ENCODE assay signal across 1 cellular context in genomic region chr5:143057580-143057999, GRCh38.
TF ChIP-seq lines count a peak whose summit lies in the region.

No MANE protein-coding gene starts in this region.

TF ChIP-seq in GM12878, 131 proteins besides CTCF, POLR2A, EP300 and RAD21 (continued from another document and continues in another):
- no peak for TF ChIP-seq RAD51 (IDR thresholded peaks at IDR 0.05)
- TF ChIP-seq REST (IDR thresholded peaks at IDR 0.05; ENCODE audit: low read depth, low read length) = no peak
- TF ChIP-seq ZBTB11 (CRISPR knock-in tag; IDR thresholded peaks at IDR 0.05) = no peak
- TF ChIP-seq TAF1 (IDR thresholded peaks at IDR 0.05; ENCODE audit: borderline replicate concordance, low read depth, low read length) = peak; percentile 26; the same call in 1 of the 2 replicates
- no peak for TF ChIP-seq MYC (IDR thresholded peaks at IDR 0.05; ENCODE audit: insufficient read depth, insufficient read length, insufficient replicate concordance, low read length, severe bottlenecking)
- peak; percentile 49; the same call in 1 of the 2 replicates for TF ChIP-seq BACH1 (IDR thresholded peaks at IDR 0.05; ENCODE audit: borderline replicate concordance)
- TF ChIP-seq SREBF1 (IDR thresholded peaks at IDR 0.05; ENCODE audit: low read length) = no peak
- peak; percentile 85 for TF ChIP-seq ZNF687 (IDR thresholded peaks at IDR 0.05)
- TF ChIP-seq YBX1 (IDR thresholded peaks at IDR 0.05) = no peak
- TF ChIP-seq ZNF217 (IDR thresholded peaks at IDR 0.05) = no peak
- no peak for TF ChIP-seq SIN3A (IDR thresholded peaks at IDR 0.05; ENCODE audit: low read depth, low read length)
- no peak for TF ChIP-seq CUX1 (IDR thresholded peaks at IDR 0.05; ENCODE audit: insufficient replicate concordance, low read depth, low read length)
- TF ChIP-seq PAX5 (IDR thresholded peaks at IDR 0.05; ENCODE audit: borderline replicate concordance, low read depth, low read length) = peak; percentile 39; the same call in 1 of the 2 replicates
- TF ChIP-seq ELK1 (IDR thresholded peaks at IDR 0.05; ENCODE audit: low read depth, low read length) = no peak
- TF ChIP-seq ZNF622 (IDR thresholded peaks at IDR 0.05) = no peak
- TF ChIP-seq BRCA1 (IDR thresholded peaks at IDR 0.05; ENCODE audit: low read depth, low read length) = no peak
- TF ChIP-seq IKZF1 (conservative IDR thresholded peaks at IDR 0.05) = peak; percentile 99
- TF ChIP-seq RFX5 (IDR thresholded peaks at IDR 0.05; ENCODE audit: low read depth, low read length) = no peak
- no peak for TF ChIP-seq HDGF (IDR thresholded peaks at IDR 0.05)
- peak; percentile 95 for TF ChIP-seq IRF4 (IDR thresholded peaks at IDR 0.05; ENCODE audit: low read depth, low read length)
- TF ChIP-seq TCF3 (IDR thresholded peaks at IDR 0.05; ENCODE audit: borderline replicate concordance, insufficient read depth, low read depth, low read length) = no peak
- TF ChIP-seq IRF3 (IDR thresholded peaks at IDR 0.05) = no peak
- peak; percentile 82 for TF ChIP-seq POLR2AphosphoS5 (IDR thresholded peaks at IDR 0.05; ENCODE audit: low read length)
- no peak for TF ChIP-seq USF2 (IDR thresholded peaks at IDR 0.05; ENCODE audit: borderline replicate concordance, low read depth, low read length)
- TF ChIP-seq RB1 (IDR thresholded peaks at IDR 0.05; ENCODE audit: borderline replicate concordance) = no peak
- TF ChIP-seq HDAC6 (IDR thresholded peaks at IDR 0.05; ENCODE audit: unreplicated experiment) = no peak
- TF ChIP-seq FOXK2 (IDR thresholded peaks at IDR 0.05) = no peak
- peak; percentile 56; the same call in 1 of the 2 replicates for TF ChIP-seq TCF12 (IDR thresholded peaks at IDR 0.05; ENCODE audit: low read depth, low read length)
- no peak for TF ChIP-seq PAX8 (IDR thresholded peaks at IDR 0.05)
- TF ChIP-seq SPI1 (IDR thresholded peaks at IDR 0.05; ENCODE audit: borderline replicate concordance, insufficient read depth, low read depth, low read length) = peak; percentile 99
- peak; percentile 41; the same call in 1 of the 2 replicates for TF ChIP-seq CHD2 (IDR thresholded peaks at IDR 0.05; ENCODE audit: borderline replicate concordance, low read depth, low read length)
- no peak for TF ChIP-seq RBBP5 (conservative IDR thresholded peaks at IDR 0.05)
- TF ChIP-seq PKNOX1 (IDR thresholded peaks at IDR 0.05) = no peak
- TF ChIP-seq FOXM1 (IDR thresholded peaks at IDR 0.05; ENCODE audit: low read depth, low read length) = peak; percentile 85
- no peak for TF ChIP-seq KLF5 (IDR thresholded peaks at IDR 0.05; ENCODE audit: partially characterized antibody)
- no peak for TF ChIP-seq WRNIP1 (IDR thresholded peaks at IDR 0.05; ENCODE audit: borderline replicate concordance, low read depth, low read length)
- TF ChIP-seq SMARCA5 (IDR thresholded peaks at IDR 0.05) = no peak
- peak; percentile 69; the same call in 1 of the 2 replicates for TF ChIP-seq PML (IDR thresholded peaks at IDR 0.05; ENCODE audit: low read length)
